28 cellular contexts compared by ENCODE assay signal in the genomic region with DNA sequence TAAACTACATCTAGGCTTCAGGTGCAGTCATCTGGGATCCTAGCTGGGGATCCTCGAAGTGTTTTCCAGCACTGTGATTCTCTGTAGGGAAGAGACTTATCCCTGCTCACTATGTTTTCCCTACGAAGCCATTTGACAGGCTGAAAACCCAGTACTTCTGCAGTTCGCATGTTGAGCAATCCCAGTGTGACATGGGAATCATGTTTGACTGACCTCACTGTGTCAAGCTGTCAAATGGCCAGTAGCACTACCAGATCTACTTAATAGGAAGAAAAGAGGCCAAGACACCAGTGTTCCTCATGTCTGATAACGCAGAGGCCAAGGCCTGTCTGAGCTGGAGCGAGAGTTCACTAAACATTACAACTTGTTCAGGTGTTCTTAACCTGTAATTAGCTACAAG.
DNase-seq lines count a peak whose midpoint lies in the region; ATAC-seq and TF ChIP-seq lines count a peak whose summit lies in the region.
"Had no signal": no experiment of that assay in that cellular context is flagged by ENCODE, and none has a peak within 500 bp of the region (broad histone marks: within the 10 kb centered on the region; RNA-seq: fewer than 3 reads in every experiment).

No MANE protein-coding gene starts in this region.

- no peak for TF ChIP-seq POLR2A in ovary (IDR thresholded peaks at IDR 0.05)

- DNase-seq in Right ventricle myocardium superior (no peak), cardiac septum (ENCODE audit: low spot score) (no peak), cardiac muscle cell (ENCODE audit: low read depth in 1 of 2, low spot score in 1 of 2) (no peak), neural progenitor cell (ENCODE audit: low spot score) (no peak), ovary (no peak), T-cell (no peak), AG08395 (ENCODE audit: low spot score) (no peak), mesothelial cell of epicardium (ENCODE audit: low spot score in 2 of 2, unreplicated experiment in 2 of 2) (no peak)
- DNase-seq: activated CD4-positive, alpha-beta memory T cell treated with anti-CD3 and anti-CD28 coated beads for 36 hours; activated CD8-positive, alpha-beta memory T cell treated with anti-CD3 and anti-CD28 coated beads, Interleukin-2, amount 50 U/mL, for 48 hours; activated naive CD8-positive, alpha-beta T cell treated with anti-CD3 and anti-CD28 coated beads, Interleukin-2, amount 10 ng/mL, durations not matched to agents 7 days and 5 days; cortex of kidney; DMS53; GF-D8; glutamatergic neuron; KG1; MM.1S; naive thymus-derived CD4-positive, alpha-beta T cell; NCI-H1417 treated with DMSO at 0.1 percent for 48 hours; NCI-H2081 treated with DMSO at 0.1 percent for 48 hours; stimulated activated CD4-positive, alpha-beta T cell treated with anti-CD3 and anti-CD28 coated beads, Interleukin-12 subunit alpha, Interleukin-12 subunit beta, amount 100 ng/mL, for 4 hours; stimulated activated CD4-positive, alpha-beta T cell treated with anti-CD3 and anti-CD28 coated beads, Interleukin-4, amount 100 ng/mL, for 4 hours; stimulated activated naive CD4-positive, alpha-beta T cell; SW 1271 had no signal

- H3K27ac Mint-ChIP-seq in neural progenitor cell, result peak overlapping the region; percentile 43
- H3K27ac Mint-ChIP-seq in T-cell, result no peak overlapping the region
- no peak overlapping the region for H3K27ac Mint-ChIP-seq in mesothelial cell of epicardium
- H3K27ac Mint-ChIP-seq: activated CD4-positive, alpha-beta memory T cell treated with anti-CD3 and anti-CD28 coated beads for 36 hours; activated naive CD8-positive, alpha-beta T cell treated with anti-CD3 and anti-CD28 coated beads, Interleukin-2, amount 10 ng/mL, durations not matched to agents 7 days and 5 days; activated T-helper 17 cell treated with anti-CD3 and anti-CD28 coated beads, Interleukin-2, amount 50 U/mL, for 72 hours; B cell; naive thymus-derived CD4-positive, alpha-beta T cell had no signal

- H2AFZ ChIP-seq in neural progenitor cell (replicated peaks), result no peak overlapping the region

- H3K27me3 ChIP-seq in cardiac muscle cell (no peaks in the 10 kb centered on the region), neural progenitor cell (no peaks in the 10 kb centered on the region), ovary (no peaks in the 10 kb centered on the region)
- H3K27me3 ChIP-seq: tibial nerve had no signal

- H3K9ac ChIP-seq in neural progenitor cell, result no peak overlapping the region

- H3F3A ChIP-seq in neural progenitor cell (ENCODE audit: low read depth), result no peaks in the 10 kb centered on the region

- H3K4me2 ChIP-seq in neural progenitor cell, result no peak overlapping the region

- peak; percentile 58 for ATAC-seq in Right ventricle myocardium superior (ENCODE audit: poor library complexity)
- no peak for ATAC-seq in T-cell (replicated peaks in 1 of 4)
- ATAC-seq: activated CD4-positive, CD25-positive, alpha-beta regulatory T cell treated with anti-CD3 and anti-CD28 coated beads, Interleukin-2, amount 50 U/mL, for 24 hours had no signal

- H3K4me1 Mint-ChIP-seq in neural progenitor cell (peaks cover 30% of the 10 kb centered on the region), T-cell (peaks cover 0 to 5% (median 3%) of the 10 kb centered on the region in 3 donors), mesothelial cell of epicardium (peaks cover 9% of the 10 kb centered on the region)
- H3K4me1 Mint-ChIP-seq: activated T-helper 17 cell treated with anti-CD3 and anti-CD28 coated beads, Interleukin-2, amount 50 U/mL, for 72 hours; B cell had no signal

- no peak overlapping the region for H3K4me3 Mint-ChIP-seq in neural progenitor cell
- H3K4me3 Mint-ChIP-seq in T-cell, result no peak overlapping the region
- H3K4me3 Mint-ChIP-seq in mesothelial cell of epicardium, result no peak overlapping the region
- H3K4me3 Mint-ChIP-seq: activated CD4-positive, alpha-beta memory T cell treated with anti-CD3 and anti-CD28 coated beads for 36 hours; activated naive CD8-positive, alpha-beta T cell treated with anti-CD3 and anti-CD28 coated beads, Interleukin-2, amount 10 ng/mL, durations not matched to agents 7 days and 5 days; activated T-helper 17 cell treated with anti-CD3 and anti-CD28 coated beads, Interleukin-2, amount 50 U/mL, for 72 hours; B cell; naive thymus-derived CD4-positive, alpha-beta T cell had no signal

- no peak for TF ChIP-seq CTCF in cardiac muscle cell (IDR thresholded peaks at IDR 0.05; ENCODE audit: low read depth, low read length)
- no peak for TF ChIP-seq CTCF in neural progenitor cell (IDR thresholded peaks at IDR 0.05)
- no peak for TF ChIP-seq CTCF in ovary (IDR thresholded peaks at IDR 0.05)
- no peak for TF ChIP-seq CTCF in mesothelial cell of epicardium (IDR thresholded peaks at IDR 0.05; ENCODE audit: unreplicated experiment)

- H3K9me3 Mint-ChIP-seq in neural progenitor cell (no peaks in the 10 kb centered on the region), T-cell (peaks cover 0 to 3% (median 0%) of the 10 kb centered on the region in 3 donors), mesothelial cell of epicardium (no peaks in the 10 kb centered on the region)
- H3K9me3 Mint-ChIP-seq: activated CD4-positive, alpha-beta memory T cell treated with anti-CD3 and anti-CD28 coated beads for 36 hours; activated naive CD8-positive, alpha-beta T cell treated with anti-CD3 and anti-CD28 coated beads, Interleukin-2, amount 10 ng/mL, durations not matched to agents 7 days and 5 days; activated T-helper 17 cell treated with anti-CD3 and anti-CD28 coated beads, Interleukin-2, amount 50 U/mL, for 72 hours; naive thymus-derived CD4-positive, alpha-beta T cell had no signal

- H3K4me1 ChIP-seq in cardiac muscle cell (ENCODE audit: low read depth), result peaks cover 11% of the 10 kb centered on the region
- H3K4me1 ChIP-seq in neural progenitor cell, result peaks cover 19% of the 10 kb centered on the region
- peaks cover 2% of the 10 kb centered on the region for H3K4me1 ChIP-seq in ovary (ENCODE audit: insufficient read depth)

- H3K27ac ChIP-seq in cardiac muscle cell, result peak overlapping the region; percentile 91
- no peak overlapping the region for H3K27ac ChIP-seq in neural progenitor cell
- H3K27ac ChIP-seq in ovary, result no peak overlapping the region

- peaks cover 9% of the 10 kb centered on the region for H4K20me1 ChIP-seq in neural progenitor cell (ENCODE audit: low read depth)

- intact Hi-C loops in Right ventricle myocardium superior (cut with DNase I), result no loop called here
- intact Hi-C loops in cardiac septum (cut with DNase I), result no loop called here
- intact Hi-C loops in ovary (cut with DNase I), result no loop called here

- no peak for TF ChIP-seq EP300 in ovary (IDR thresholded peaks at IDR 0.05)

- POLR2A ChIA-PET in T-cell (lab: Charles Lee), result no interaction called here

- CTCF ChIA-PET in T-cell (lab: Charles Lee), result no interaction called here

- H3K79me2 ChIP-seq in neural progenitor cell (ENCODE audit: low read depth), result no peaks in the 10 kb centered on the region

- H3K4me3 ChIP-seq in cardiac muscle cell, result no peak overlapping the region
- no peak overlapping the region for H3K4me3 ChIP-seq in neural progenitor cell
- H3K4me3 ChIP-seq in ovary, result no peak overlapping the region
- H3K4me3 ChIP-seq: tibial nerve had no signal

- H3K9me3 ChIP-seq in cardiac muscle cell (ENCODE audit: low read depth) (no peaks in the 10 kb centered on the region), neural progenitor cell (ENCODE audit: low read depth) (no peaks in the 10 kb centered on the region), ovary (no peaks in the 10 kb centered on the region)
- H3K9me3 ChIP-seq: tibial nerve had no signal

- H3K36me3 Mint-ChIP-seq in neural progenitor cell, result peaks cover 50% of the 10 kb centered on the region
- H3K36me3 Mint-ChIP-seq in T-cell, result no peaks in the 10 kb centered on the region
- peaks cover 40% of the 10 kb centered on the region for H3K36me3 Mint-ChIP-seq in mesothelial cell of epicardium
- H3K36me3 Mint-ChIP-seq: activated CD4-positive, alpha-beta memory T cell treated with anti-CD3 and anti-CD28 coated beads for 36 hours; activated naive CD8-positive, alpha-beta T cell treated with anti-CD3 and anti-CD28 coated beads, Interleukin-2, amount 10 ng/mL, durations not matched to agents 7 days and 5 days; naive thymus-derived CD4-positive, alpha-beta T cell had no signal

- no peaks in the 10 kb centered on the region for H3K27me3 Mint-ChIP-seq in neural progenitor cell (ENCODE audit: insufficient read depth, low read depth)
- peaks cover 0 to 4% of the 10 kb centered on the region in 2 donors for H3K27me3 Mint-ChIP-seq in T-cell
- H3K27me3 Mint-ChIP-seq in mesothelial cell of epicardium (ENCODE audit: low read depth), result no peaks in the 10 kb centered on the region
- H3K27me3 Mint-ChIP-seq: activated T-helper 17 cell treated with anti-CD3 and anti-CD28 coated beads, Interleukin-2, amount 50 U/mL, for 72 hours; B cell had no signal

- H3K36me3 ChIP-seq in cardiac muscle cell (peaks cover 30% of the 10 kb centered on the region), neural progenitor cell (peaks cover 5% of the 10 kb centered on the region), ovary (no peaks in the 10 kb centered on the region)

- 86 to 97% (median 91%) methylated on average over 5 of the region's 5 CpGs for WGBS in ovary, 3 donors
